In the genomic region with DNA sequence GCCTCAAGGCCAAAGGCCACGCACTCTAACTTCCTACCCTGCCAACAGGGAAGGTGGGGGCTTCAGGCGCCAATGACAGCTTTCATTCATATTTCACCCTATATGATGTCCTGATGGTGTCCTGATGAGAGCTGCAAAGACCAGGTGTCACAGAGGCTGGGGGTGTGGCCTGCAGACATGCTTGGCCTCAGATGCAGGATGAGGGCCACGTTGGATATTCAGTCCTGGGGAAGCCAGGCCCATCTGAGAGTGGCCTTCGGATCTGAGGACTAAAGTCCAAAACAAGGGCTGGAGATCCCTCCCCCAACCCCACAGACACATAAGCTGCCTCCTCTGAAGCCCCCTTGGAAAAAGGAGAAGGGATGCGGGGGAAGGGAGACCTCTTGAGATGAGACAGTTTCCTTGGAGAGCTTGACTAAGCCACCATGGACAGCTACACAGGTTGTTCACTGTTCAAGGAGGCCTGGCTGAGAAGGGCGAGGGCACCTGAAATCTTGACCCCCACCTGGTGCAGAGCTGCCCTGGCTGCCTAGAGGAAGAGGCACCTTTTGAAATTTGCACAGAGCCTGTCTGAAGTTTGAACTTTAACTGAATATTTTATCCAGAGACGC, we compare ENCODE assay signal across 29 cellular contexts. TPM values are rescaled to one million over a fixed set of nuclear protein-coding genes. Genes with fewer than 3 reads are reported as not detected.
A peak's percentile ranks its signal among the peaks of the same experiment; 100 is the strongest.
DNase-seq lines count a peak whose midpoint lies in the region; ATAC-seq and TF ChIP-seq lines count a peak whose summit lies in the region.
"Had no signal": no experiment of that assay in that cellular context is flagged by ENCODE, and none has a peak within 500 bp of the region (broad histone marks: within the 10 kb centered on the region; RNA-seq: fewer than 3 reads in every experiment).

No MANE protein-coding gene starts in this region.

- TF ChIP-seq CTCF in OCI-LY3 (IDR thresholded peaks at IDR 0.05; ENCODE audit: low read depth, low read length): no peak

- H3K9me3 ChIP-seq in OCI-LY3 (ENCODE audit: insufficient read depth, low read length): no peaks in the 10 kb centered on the region
- H3K9me3 ChIP-seq: BLaER1 treated with 17β-estradiol and CSF1 and Interleukin-3, amounts not matched to agents 10 nM and 100 nM had no signal

- no peaks in the 10 kb centered on the region for H3K79me2 ChIP-seq in OCI-LY3 (ENCODE audit: low read length)

- H3K36me3 Mint-ChIP-seq in activated CD8-positive, alpha-beta memory T cell treated with anti-CD3 and anti-CD28 coated beads, Interleukin-2, amount 10 ng/mL, durations not matched to agents 7 days and 5 days: no peaks in the 10 kb centered on the region
- peaks cover 3 to 13% of the 10 kb centered on the region in 2 donors for H3K36me3 Mint-ChIP-seq in stimulated activated naive B cell treated with anti-CD40 and anti-IgM and Interleukin-4, amounts not matched to agents 10 μg/mL and 1 μg/mL and 100 μg/mL, for 72 hours
- H3K36me3 Mint-ChIP-seq: activated naive CD8-positive, alpha-beta T cell; naive B cell had no signal

- no peak overlapping the region for H3K4me2 ChIP-seq in OCI-LY3 (ENCODE audit: low read length)
- H3K4me2 ChIP-seq: BLaER1 treated with 17β-estradiol and CSF1 and Interleukin-3, amounts not matched to agents 10 nM and 100 nM had no signal

- no peak overlapping the region for H3K9ac ChIP-seq in OCI-LY3 (ENCODE audit: low read length)
- H3K9ac ChIP-seq: BLaER1 treated with 17β-estradiol and CSF1 and Interleukin-3, amounts not matched to agents 10 nM and 100 nM had no signal

- H3K36me3 ChIP-seq in OCI-LY3 (replicated peaks; ENCODE audit: low read depth, low read length): peaks cover 5% of the 10 kb centered on the region
- H3K36me3 ChIP-seq: cardiac muscle cell had no signal

- H3K4me1 Mint-ChIP-seq in activated CD8-positive, alpha-beta memory T cell treated with anti-CD3 and anti-CD28 coated beads, Interleukin-2, amount 10 ng/mL, durations not matched to agents 7 days and 5 days: no peaks in the 10 kb centered on the region
- peaks cover 9 to 10% of the 10 kb centered on the region in 2 donors for H3K4me1 Mint-ChIP-seq in stimulated activated naive B cell treated with anti-CD40 and anti-IgM and Interleukin-4, amounts not matched to agents 10 μg/mL and 1 μg/mL and 100 μg/mL, for 72 hours

- CTCF ChIA-PET in activated CD8-positive, alpha-beta memory T cell treated with anti-CD3 and anti-CD28 coated beads, Interleukin-2, amount 10 ng/mL, durations not matched to agents 7 days and 5 days (lab: Charles Lee): interaction anchor here (1.1 kb wide), 1 partner anchor 115 kb away, joined by 3 read pairs; no protein-coding TSS in a partner anchor

- peak overlapping the region; percentile 32 for H3K27ac ChIP-seq in OCI-LY3 (ENCODE audit: low read length)
- H3K27ac ChIP-seq: BLaER1 treated with 17β-estradiol and CSF1 and Interleukin-3, amounts not matched to agents 10 nM and 100 nM; cardiac muscle cell; dorsolateral prefrontal cortex; skin epidermis had no signal

- H3K4me1 ChIP-seq in OCI-LY3 (ENCODE audit: low read length): no peaks in the 10 kb centered on the region

- ATAC-seq in activated CD8-positive, alpha-beta memory T cell treated with anti-CD3 and anti-CD28 coated beads, Interleukin-2, amount 10 ng/mL, durations not matched to agents 7 days and 5 days: peak; percentile 41
- peak; percentile 42 to 43 for ATAC-seq in stimulated activated naive B cell treated with anti-CD40 and anti-IgM and Interleukin-4, amounts not matched to agents 10 μg/mL and 1 μg/mL and 100 μg/mL, for 72 hours (replicated peaks)
- no peak for ATAC-seq in HG02938 (IDR thresholded peaks at IDR 0.05; ENCODE audit: unreplicated experiment)
- ATAC-seq: activated CD4-positive, CD25-positive, alpha-beta regulatory T cell treated with anti-CD3 and anti-CD28 coated beads, Interleukin-2, amount 50 U/mL, for 24 hours; left colon; PC-3 had no signal

- no peaks in the 10 kb centered on the region for H3K9me3 Mint-ChIP-seq in activated CD8-positive, alpha-beta memory T cell treated with anti-CD3 and anti-CD28 coated beads, Interleukin-2, amount 10 ng/mL, durations not matched to agents 7 days and 5 days (ENCODE audit: low read depth)
- H3K9me3 Mint-ChIP-seq in stimulated activated naive B cell treated with anti-CD40 and anti-IgM and Interleukin-4, amounts not matched to agents 10 μg/mL and 1 μg/mL and 100 μg/mL, for 72 hours: peaks cover 0 to 2% of the 10 kb centered on the region in 2 donors
- H3K9me3 Mint-ChIP-seq: naive B cell had no signal

- no peak overlapping the region for H3K4me3 Mint-ChIP-seq in activated CD8-positive, alpha-beta memory T cell treated with anti-CD3 and anti-CD28 coated beads, Interleukin-2, amount 10 ng/mL, durations not matched to agents 7 days and 5 days
- H3K4me3 Mint-ChIP-seq in stimulated activated naive B cell treated with anti-CD40 and anti-IgM and Interleukin-4, amounts not matched to agents 10 μg/mL and 1 μg/mL and 100 μg/mL, for 72 hours: no peak overlapping the region
- H3K4me3 Mint-ChIP-seq: activated naive CD8-positive, alpha-beta T cell; activated T-helper 1 cell treated with anti-CD3 and anti-CD28 coated beads, Interleukin-12 subunit alpha, Interleukin-12 subunit beta, Interleukin-2, Interleukin-4 antibody, amounts not matched to agents 30 ng/mL and 10 ng/mL and 1 ng/mL, durations not matched to agents 14 hours and 24 hours and 36 hours; naive B cell had no signal

- H3K4me3 ChIP-seq in OCI-LY3 (ENCODE audit: low read length): no peak overlapping the region
- H3K4me3 ChIP-seq: BLaER1 treated with 17β-estradiol and CSF1 and Interleukin-3, amounts not matched to agents 10 nM and 100 nM; cardiac muscle cell; dorsolateral prefrontal cortex; skin epidermis had no signal

- no peaks in the 10 kb centered on the region for H3K27me3 ChIP-seq in OCI-LY3 (ENCODE audit: low read depth, low read length)
- H3K27me3 ChIP-seq: BLaER1 treated with 17β-estradiol and CSF1 and Interleukin-3, amounts not matched to agents 10 nM and 100 nM; cardiac muscle cell; dorsolateral prefrontal cortex had no signal

- H2AFZ ChIP-seq in OCI-LY3 (ENCODE audit: low read depth, low read length): no peak overlapping the region

- peaks cover 3% of the 10 kb centered on the region; the same call in 1 of the 2 replicates for H4K20me1 ChIP-seq in OCI-LY3 (ENCODE audit: insufficient read depth, low read length)

- H3K27me3 Mint-ChIP-seq in activated CD8-positive, alpha-beta memory T cell treated with anti-CD3 and anti-CD28 coated beads, Interleukin-2, amount 10 ng/mL, durations not matched to agents 7 days and 5 days: no peaks in the 10 kb centered on the region
- no peaks in the 10 kb centered on the region for H3K27me3 Mint-ChIP-seq in stimulated activated naive B cell treated with anti-CD40 and anti-IgM and Interleukin-4, amounts not matched to agents 10 μg/mL and 1 μg/mL and 100 μg/mL, for 72 hours
- H3K27me3 Mint-ChIP-seq: activated naive CD8-positive, alpha-beta T cell; naive B cell had no signal

- DNase-seq in activated CD8-positive, alpha-beta memory T cell treated with anti-CD3 and anti-CD28 coated beads, Interleukin-2, amount 10 ng/mL, durations not matched to agents 7 days and 5 days: no peak
- no peak for DNase-seq in activated CD8-positive, alpha-beta memory T cell treated with anti-CD3 and anti-CD28 coated beads, Interleukin-2, amount 50 U/mL, for 48 hours
- DNase-seq in iPS-NIHi11 (ENCODE audit: low spot score) (peak; percentile 48), cortex of kidney (lab: John Stamatoyannopoulos, UW) (no peak)
- DNase-seq in stimulated activated naive B cell treated with anti-CD40 and anti-IgM and Interleukin-4, amounts not matched to agents 10 μg/mL and 1 μg/mL and 100 μg/mL, for 72 hours: no peak
- DNase-seq: activated CD8-positive, alpha-beta memory T cell treated with anti-CD3 and anti-CD28 coated beads for 24 hours; aorta; dorsolateral prefrontal cortex; EL; HCEC 1CT; left colon; naive B cell; NCI-H1105 treated with DMSO at 0.1 percent for 48 hours; NCI-H2029 treated with DMSO at 0.1 percent for 48 hours; NCI-H345; NCI-H774; occipital lobe; PC-3; SIG-M5; stimulated activated CD4-positive, alpha-beta T cell treated with anti-CD3 and anti-CD28 coated beads, Interleukin-1b, Interleukin-23, amount 100 ng/mL, for 48 hours had no signal

- H3K27ac Mint-ChIP-seq in activated CD8-positive, alpha-beta memory T cell treated with anti-CD3 and anti-CD28 coated beads, Interleukin-2, amount 10 ng/mL, durations not matched to agents 7 days and 5 days: no peak overlapping the region
- H3K27ac Mint-ChIP-seq in stimulated activated naive B cell treated with anti-CD40 and anti-IgM and Interleukin-4, amounts not matched to agents 10 μg/mL and 1 μg/mL and 100 μg/mL, for 72 hours: no peak overlapping the region
- H3K27ac Mint-ChIP-seq: activated naive CD8-positive, alpha-beta T cell had no signal

RNA-seq across cellular contexts. Expression of gene GSG1L, which starts 24.3 kb away (rescaled TPM):
- not detected for total RNA-seq in activated CD8-positive, alpha-beta memory T cell treated with anti-CD3 and anti-CD28 coated beads, Interleukin-2, amount 10 ng/mL, durations not matched to agents 7 days and 5 days
- total RNA-seq: activated T-helper 1 cell treated with anti-CD3 and anti-CD28 coated beads, Interleukin-12 subunit alpha, Interleukin-12 subunit beta, Interleukin-2, Interleukin-4 antibody, amounts not matched to agents 30 ng/mL and 10 ng/mL and 1 ng/mL, durations not matched to agents 14 hours and 24 hours and 36 hours; cardiac muscle cell; mesenteric fat pad; PC-3 had no signal
